In the genomic region with DNA sequence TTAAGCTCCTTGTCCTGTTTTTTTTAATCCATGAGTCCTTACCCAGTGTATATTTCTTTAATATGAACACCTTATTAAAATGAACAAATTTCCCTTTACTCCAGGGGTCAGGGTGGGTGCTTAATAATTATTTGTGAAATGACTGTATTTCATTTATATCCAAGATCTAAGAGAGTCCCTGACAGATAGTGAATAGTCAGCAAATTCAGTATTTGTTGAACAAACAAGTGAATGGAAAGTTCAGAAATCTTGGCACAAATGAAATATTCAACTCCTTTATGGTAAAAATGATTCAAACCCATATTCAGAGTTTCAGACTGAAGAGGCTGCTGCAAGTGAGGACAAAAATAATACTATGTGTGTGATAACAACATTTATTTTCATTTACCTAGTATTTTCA, we compare ENCODE assay signal across 30 cellular contexts.
"Had no signal": no experiment of that assay in that cellular context is flagged by ENCODE, and none has a peak within 500 bp of the region (broad histone marks: within the 10 kb centered on the region; RNA-seq: fewer than 3 reads in every experiment).

No MANE protein-coding gene starts in this region.

- H3K27ac ChIP-seq: body of pancreas, epithelial cell of prostate, esophagus squamous epithelium, gastroesophageal sphincter, heart left ventricle, VCaP had no signal

- H3K36me3 ChIP-seq: adrenal gland, esophagus squamous epithelium, gastroesophageal sphincter, heart left ventricle had no signal

- H3K9me3 ChIP-seq: adrenal gland, body of pancreas, esophagus squamous epithelium, gastroesophageal sphincter, heart left ventricle had no signal

- H3K4me3 ChIP-seq: adrenal gland, body of pancreas, esophagus squamous epithelium, gastroesophageal sphincter, heart left ventricle had no signal

- DNase-seq: activated CD4-positive, alpha-beta T cell treated with anti-CD3 and anti-CD28 coated beads for 1 hour; activated CD4-positive, alpha-beta T cell treated with anti-CD3 and anti-CD28 coated beads for 4 hours; activated CD4-positive, alpha-beta T cell treated with anti-CD3 and anti-CD28 coated beads, Interleukin-2, amount 50 U/mL, for 1 hour; activated CD4-positive, alpha-beta T cell treated with anti-CD3 and anti-CD28 coated beads, Interleukin-2, amount 50 U/mL, for 48 hours; activated CD8-positive, alpha-beta memory T cell treated with anti-CD3 and anti-CD28 coated beads, Interleukin-2, amount 10 ng/mL, durations not matched to agents 7 days and 5 days; activated CD8-positive, alpha-beta memory T cell treated with anti-CD3 and anti-CD28 coated beads, Interleukin-2, amount 50 U/mL, for 4 hours; activated CD8-positive, alpha-beta T cell treated with anti-CD3 and anti-CD28 coated beads, Interleukin-2, amount 10 ng/mL, durations not matched to agents 7 days and 5 days; activated effector memory CD4-positive, alpha-beta T cell treated with anti-CD3 and anti-CD28 coated beads, Interleukin-2, amount 50 U/mL, for 16 hours; activated naive CD4-positive, alpha-beta T cell treated with anti-CD3 and anti-CD28 coated beads for 36 hours; activated naive CD8-positive, alpha-beta T cell treated with anti-CD3 and anti-CD28 coated beads for 36 hours; activated naive CD8-positive, alpha-beta T cell treated with anti-CD3 and anti-CD28 coated beads, Interleukin-2, amount 50 U/mL, for 24 hours; activated T-cell treated with anti-CD3 and anti-CD28 coated beads, Interleukin-2, amount 50 U/mL, for 1 hour; activated T-cell treated with anti-CD3 and anti-CD28 coated beads, Interleukin-2, amount 50 U/mL, for 48 hours; adrenal gland; aorta; body of pancreas; caudate nucleus; cortex of kidney; dermis blood vessel endothelial cell; effector CD8-positive, alpha-beta T cell; esophagus squamous epithelium; foreskin melanocyte; heart left ventricle; T-helper 2 cell had no signal

- ATAC-seq: activated CD8-positive, alpha-beta memory T cell treated with anti-CD3 and anti-CD28 coated beads, Interleukin-2, amount 10 ng/mL, durations not matched to agents 7 days and 5 days; activated CD8-positive, alpha-beta T cell treated with anti-CD3 and anti-CD28 coated beads, Interleukin-2, amount 10 ng/mL, durations not matched to agents 7 days and 5 days; body of pancreas; gastroesophageal sphincter; heart left ventricle had no signal

- FAIRE-seq: colon, endometrium, endothelial cell of umbilical vein had no signal

- H3K27me3 ChIP-seq: adrenal gland, body of pancreas, esophagus squamous epithelium, gastroesophageal sphincter had no signal

- H3K4me1 ChIP-seq: adrenal gland, body of pancreas, esophagus squamous epithelium, gastroesophageal sphincter, heart left ventricle had no signal
